ENCODE assay signal across 9 cellular contexts in the genomic region with DNA sequence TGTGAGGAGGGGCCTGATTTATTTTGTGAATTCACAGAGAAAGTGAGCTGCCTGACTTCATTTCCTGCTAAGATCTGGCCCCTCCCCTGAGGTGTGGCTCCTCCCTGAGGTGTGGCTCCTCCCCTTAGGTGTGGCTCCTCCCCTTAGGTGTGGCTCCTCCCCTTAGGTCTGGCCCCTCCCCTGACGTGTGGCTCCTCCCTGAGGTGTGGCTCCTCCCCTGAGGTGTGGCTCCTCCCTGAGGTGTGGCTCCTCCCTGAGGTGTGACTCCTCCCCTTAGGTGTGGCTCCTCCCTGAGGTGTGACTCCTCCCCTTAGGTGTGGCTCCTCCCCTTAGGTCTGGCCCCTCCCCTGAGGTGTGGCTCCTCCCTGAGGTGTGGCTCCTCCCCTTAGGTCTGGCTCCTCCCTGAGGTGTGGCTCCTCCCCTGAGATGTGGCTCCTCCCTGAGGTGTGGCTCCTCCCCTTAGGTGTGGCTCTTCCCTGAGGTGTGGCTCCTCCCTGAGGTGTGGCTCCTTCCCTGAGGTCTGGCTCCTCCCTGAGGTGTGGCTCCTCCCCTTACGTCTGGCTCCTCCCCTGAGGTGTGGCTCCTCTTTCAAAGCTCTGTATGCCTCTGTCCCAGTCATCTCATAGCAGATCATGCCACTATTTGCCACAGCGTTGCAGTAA. TPM values are rescaled to one million over a fixed set of nuclear protein-coding genes. Genes with fewer than 3 reads are reported as not detected.
DNase-seq lines count a peak whose midpoint lies in the region; ATAC-seq and TF ChIP-seq lines count a peak whose summit lies in the region.
"Had no signal": no experiment of that assay in that cellular context is flagged by ENCODE, and none has a peak within 500 bp of the region (broad histone marks: within the 10 kb centered on the region; RNA-seq: fewer than 3 reads in every experiment).

No MANE protein-coding gene starts in this region.

- no peaks in the 10 kb centered on the region for H3K27me3 Mint-ChIP-seq in endodermal cell (ENCODE audit: insufficient read depth)
- H3K27me3 Mint-ChIP-seq in stimulated activated naive B cell treated with anti-CD40 and anti-IgM and Interleukin-4, amounts not matched to agents 10 μg/mL and 1 μg/mL and 100 μg/mL, for 72 hours, result no peaks in the 10 kb centered on the region

- TF ChIP-seq CTCF in endodermal cell (conservative IDR thresholded peaks at IDR 0.05) (no peak), BE2C (IDR thresholded peaks at IDR 0.05; ENCODE audit: low read depth, low read length) (no peak)

- H3K9ac ChIP-seq in endodermal cell (ENCODE audit: extremely low read depth, low read length, poor library complexity, severe bottlenecking), result no peak overlapping the region
- H3K9ac ChIP-seq: parathyroid adenoma had no signal

- H3K9me3 Mint-ChIP-seq in endodermal cell, result peaks cover 18% of the 10 kb centered on the region
- peaks cover 9 to 18% of the 10 kb centered on the region in 2 donors for H3K9me3 Mint-ChIP-seq in stimulated activated naive B cell treated with anti-CD40 and anti-IgM and Interleukin-4, amounts not matched to agents 10 μg/mL and 1 μg/mL and 100 μg/mL, for 72 hours

- H3K36me3 Mint-ChIP-seq in endodermal cell (ENCODE audit: low read depth), result no peaks in the 10 kb centered on the region
- peaks cover 8 to 19% of the 10 kb centered on the region in 2 donors for H3K36me3 Mint-ChIP-seq in stimulated activated naive B cell treated with anti-CD40 and anti-IgM and Interleukin-4, amounts not matched to agents 10 μg/mL and 1 μg/mL and 100 μg/mL, for 72 hours

- no peaks in the 10 kb centered on the region for H3K27me3 ChIP-seq in endodermal cell (ENCODE audit: control insufficient read depth, insufficient read depth, low read length, poor library complexity, severe bottlenecking)
- H3K27me3 ChIP-seq in BE2C, result no peaks in the 10 kb centered on the region

- no peak overlapping the region for H3K4me3 Mint-ChIP-seq in endodermal cell
- H3K4me3 Mint-ChIP-seq in stimulated activated naive B cell treated with anti-CD40 and anti-IgM and Interleukin-4, amounts not matched to agents 10 μg/mL and 1 μg/mL and 100 μg/mL, for 72 hours, result no peak overlapping the region

- H3K27ac Mint-ChIP-seq in endodermal cell, result no peak overlapping the region
- no peak overlapping the region for H3K27ac Mint-ChIP-seq in stimulated activated naive B cell treated with anti-CD40 and anti-IgM and Interleukin-4, amounts not matched to agents 10 μg/mL and 1 μg/mL and 100 μg/mL, for 72 hours

- peak; percentile 45 to 64 for ATAC-seq in stimulated activated naive B cell treated with anti-CD40 and anti-IgM and Interleukin-4, amounts not matched to agents 10 μg/mL and 1 μg/mL and 100 μg/mL, for 72 hours (replicated peaks)
- ATAC-seq in GM18868 (IDR thresholded peaks at IDR 0.05; ENCODE audit: unreplicated experiment) (no peak), GM18907 (IDR thresholded peaks at IDR 0.05; ENCODE audit: unreplicated experiment) (no peak)

- H3K4me1 ChIP-seq in endodermal cell (ENCODE audit: control insufficient read depth, insufficient read depth, low read length) (no peaks in the 10 kb centered on the region), BE2C (no peaks in the 10 kb centered on the region)
- H3K4me1 ChIP-seq: parathyroid adenoma had no signal

- H3K36me3 ChIP-seq in endodermal cell (ENCODE audit: control insufficient read depth, insufficient read depth, low read length), result no peaks in the 10 kb centered on the region
- no peaks in the 10 kb centered on the region for H3K36me3 ChIP-seq in BE2C

- no peak overlapping the region for H3K4me3 ChIP-seq in endodermal cell (ENCODE audit: low read length)
- H3K4me3 ChIP-seq in BE2C (ENCODE audit: low read depth, low read length), result no peak overlapping the region

- no peaks in the 10 kb centered on the region for H3K4me1 Mint-ChIP-seq in endodermal cell
- H3K4me1 Mint-ChIP-seq in stimulated activated naive B cell treated with anti-CD40 and anti-IgM and Interleukin-4, amounts not matched to agents 10 μg/mL and 1 μg/mL and 100 μg/mL, for 72 hours, result peaks cover 5 to 15% of the 10 kb centered on the region in 2 donors

- peaks cover 12% of the 10 kb centered on the region for H3K9me3 ChIP-seq in endodermal cell (ENCODE audit: control insufficient read depth, low read length)
- no peaks in the 10 kb centered on the region for H3K9me3 ChIP-seq in BE2C

- H3K27ac ChIP-seq in endodermal cell (ENCODE audit: low read depth, low read length), result no peak overlapping the region
- H3K27ac ChIP-seq: parathyroid adenoma had no signal

- DNase-seq in DMS153 (lab: John Stamatoyannopoulos, UW) (peak; percentile 74), NCI-H1048 (lab: John Stamatoyannopoulos, UW) (peak; percentile 13), endodermal cell (peak; percentile 88), BE2C (no peak)
- peak; percentile 58 for DNase-seq in activated CD4-positive, alpha-beta T cell treated with anti-CD3 and anti-CD28 coated beads, Interleukin-2, amount 50 U/mL, for 1 hour
- DNase-seq in stimulated activated naive B cell treated with anti-CD40 and anti-IgM and Interleukin-4, amounts not matched to agents 10 μg/mL and 1 μg/mL and 100 μg/mL, for 72 hours, result peak; percentile 47

- WGBS in endodermal cell (ENCODE audit: insufficient coverage in 1 of 2, insufficient read length in 1 of 2), 2 experiments, result 72 to 90% methylated on average over 1 to 3 of the region's 3 CpGs

RNA-seq across cellular contexts. Expression of a gene that starts 26.9 kb away (rescaled TPM):
- total RNA-seq in endodermal cell, result 10 to 100 TPM; 14.1 to 16.5 TPM
- 13.7 TPM for polyA plus RNA-seq in endodermal cell (2013, experiment 1 of 2)
- 14.0 TPM for polyA plus RNA-seq in endodermal cell (2013, experiment 2 of 2)
- not detected for polyA plus RNA-seq in BE2C (2012; ENCODE audit: insufficient read depth, insufficient read length, low read depth)

Comparison
In these comparisons a context has a peak if more than half of its experiments do, and no peak if none do; other contexts are left out.
1. ATAC-seq: peak in stimulated activated naive B cell treated with anti-CD40 and anti-IgM and Interleukin-4, amounts not matched to agents 10 μg/mL and 1 μg/mL and 100 μg/mL, for 72 hours (2 of 2); none in GM18868 (single experiment) and GM18907 (single experiment).